18 cellular contexts compared by ENCODE assay signal in genomic region chr4:125382995-125383394, GRCh38.
DNase-seq lines count a peak whose midpoint lies in the region; ATAC-seq, FAIRE-seq and TF ChIP-seq lines count a peak whose summit lies in the region.
"Had no signal": no experiment of that assay in that cellular context is flagged by ENCODE, and none has a peak within 500 bp of the region (broad histone marks: within the 10 kb centered on the region; RNA-seq: fewer than 3 reads in every experiment).

No MANE protein-coding gene starts in this region.

- intact Hi-C loops in HepG2 (cut with micrococcal nuclease; ENCODE audit: unreplicated experiment) (no loop called here), aorta (cut with DNase I) (no loop called here), OCI-LY7 (cut with micrococcal nuclease; ENCODE audit: unreplicated experiment) (no loop called here)

- no peak for TF ChIP-seq POLR2A in HepG2 (IDR thresholded peaks at IDR 0.05; ENCODE audit: insufficient read depth in 1 of 2, low read depth in 2 of 2, low read length in 2 of 2)

- ATAC-seq in HepG2 (no peak), aorta (ENCODE audit: low FRiP score) (peak; percentile 50)

- H3K36me3 ChIP-seq in astrocyte (ENCODE audit: insufficient read depth, low read length) (no peaks in the 10 kb centered on the region), HepG2 (replicated peaks in 1 of 2; ENCODE audit: control insufficient read depth in 1 of 2, insufficient read depth in 2 of 2, low read length in 2 of 2) (no peaks in the 10 kb centered on the region), aorta (ENCODE audit: control insufficient read depth in 1 of 2, insufficient read depth in 2 of 2, low read length in 1 of 2) (no peaks in the 10 kb centered on the region), OCI-LY7 (ENCODE audit: insufficient read depth, low read length) (no peaks in the 10 kb centered on the region)

- H3K27me3 ChIP-seq in astrocyte (ENCODE audit: insufficient read depth, low read length), result no peaks in the 10 kb centered on the region
- H3K27me3 ChIP-seq in HepG2 (ENCODE audit: control insufficient read depth in 1 of 2, insufficient read depth in 2 of 2, low read length in 2 of 2), result no peaks in the 10 kb centered on the region
- H3K27me3 ChIP-seq in aorta (ENCODE audit: control insufficient read depth in 1 of 2, insufficient read depth in 2 of 2, low read length in 1 of 2), result no peaks in the 10 kb centered on the region

- H3K4me1 Mint-ChIP-seq in astrocyte (ENCODE audit: low read depth, unreplicated experiment) (peaks cover 5% of the 10 kb centered on the region), chondrocyte (ENCODE audit: low read depth) (peaks cover 17% of the 10 kb centered on the region)
- H3K4me1 Mint-ChIP-seq: CD8-positive, alpha-beta memory T cell had no signal

- no peak overlapping the region for H2AFZ ChIP-seq in astrocyte (ENCODE audit: low read depth, low read length)
- H2AFZ ChIP-seq in HepG2 (ENCODE audit: low read length), result no peak overlapping the region
- H2AFZ ChIP-seq in OCI-LY7 (ENCODE audit: low read length), result no peak overlapping the region

- no peaks in the 10 kb centered on the region for H3K79me2 ChIP-seq in astrocyte (ENCODE audit: insufficient read depth, low read length)
- H3K79me2 ChIP-seq in HepG2 (ENCODE audit: insufficient read depth, low read length), result no peaks in the 10 kb centered on the region
- no peaks in the 10 kb centered on the region for H3K79me2 ChIP-seq in OCI-LY7 (ENCODE audit: insufficient read depth, low read depth, low read length)

- no peak for FAIRE-seq in astrocyte (lab: Jason Lieb, UNC)
- FAIRE-seq in HepG2 (lab: Jason Lieb, UNC), result no peak
- FAIRE-seq: D721Med, GM12891, H1, RCC 7860 had no signal

- H3K9me3 ChIP-seq in astrocyte (ENCODE audit: insufficient read depth, low read depth, low read length) (no peaks in the 10 kb centered on the region), HepG2 (ENCODE audit: low read length) (no peaks in the 10 kb centered on the region), aorta (ENCODE audit: control insufficient read depth, low read length) (no peaks in the 10 kb centered on the region), OCI-LY7 (ENCODE audit: low read length) (no peaks in the 10 kb centered on the region)

- H3K4me3 ChIP-seq in astrocyte (ENCODE audit: insufficient read depth, low read depth, low read length) (no peak overlapping the region), HepG2 (replicated peaks in 1 of 3; ENCODE audit: insufficient read depth in 1 of 3, low read depth in 2 of 3, low read length in 3 of 3) (no peak overlapping the region), aorta (ENCODE audit: low read length in 2 of 2) (no peak overlapping the region), OCI-LY7 (ENCODE audit: low read depth, low read length, poor library complexity, severe bottlenecking) (no peak overlapping the region)

- H4K20me1 ChIP-seq in astrocyte (ENCODE audit: insufficient read depth, low read length) (no peaks in the 10 kb centered on the region), HepG2 (ENCODE audit: insufficient read depth, low read length) (no peaks in the 10 kb centered on the region), OCI-LY7 (ENCODE audit: insufficient read depth, low read length) (no peaks in the 10 kb centered on the region)

- H3K4me3 Mint-ChIP-seq in astrocyte (ENCODE audit: unreplicated experiment), result no peak overlapping the region
- H3K4me3 Mint-ChIP-seq in chondrocyte (ENCODE audit: unreplicated experiment), result no peak overlapping the region
- H3K4me3 Mint-ChIP-seq: CD8-positive, alpha-beta memory T cell had no signal

- POLR2A ChIA-PET in HepG2 (lab: Yijun Ruan, JAX), result no interaction called here
- POLR2A ChIA-PET in OCI-LY7 (lab: Charles Lee), result interaction anchor here (0.6 to 1.0 kb wide), 2 partner anchors 10 to 82 kb away, joined by 3 read pairs; no protein-coding TSS in a partner anchor

- H3K4me1 ChIP-seq in astrocyte (ENCODE audit: insufficient read depth, low read length), result no peaks in the 10 kb centered on the region
- no peaks in the 10 kb centered on the region for H3K4me1 ChIP-seq in HepG2 (ENCODE audit: insufficient read depth, low read length)
- H3K4me1 ChIP-seq in aorta (ENCODE audit: control insufficient read depth in 1 of 2, insufficient read depth in 2 of 2, low read length in 2 of 2), result no peaks in the 10 kb centered on the region
- no peaks in the 10 kb centered on the region for H3K4me1 ChIP-seq in OCI-LY7 (ENCODE audit: insufficient read depth, low read length, poor library complexity, severe bottlenecking)

- TF ChIP-seq CTCF in astrocyte (IDR thresholded peaks at IDR 0.05; ENCODE audit: insufficient read depth, low read depth, low read length) (no peak), chondrocyte (IDR thresholded peaks at IDR 0.05) (no peak), HepG2 (CRISPR knock-in tag; IDR thresholded peaks at IDR 0.05) (no peak), GM20000 (IDR thresholded peaks at IDR 0.05; ENCODE audit: extremely low read depth, missing control alignments) (no peak), OCI-LY7 (conservative IDR thresholded peaks at IDR 0.05; ENCODE audit: low read length) (no peak)

- H3K36me3 Mint-ChIP-seq in astrocyte (ENCODE audit: low read depth, unreplicated experiment), result no peaks in the 10 kb centered on the region
- peaks cover 2% of the 10 kb centered on the region for H3K36me3 Mint-ChIP-seq in chondrocyte (ENCODE audit: low read depth)
- H3K36me3 Mint-ChIP-seq: CD8-positive, alpha-beta memory T cell had no signal

- H3K9me2 ChIP-seq in OCI-LY7 (ENCODE audit: insufficient read depth, low read length), result no peaks in the 10 kb centered on the region

- DNase-seq in astrocyte (ENCODE audit: low read depth) (peak; percentile 55), chondrocyte (ENCODE audit: low spot score) (no peak), HepG2 (ENCODE audit: low spot score) (no peak), aorta (no peak), GM20000 (ENCODE audit: low spot score) (no peak), T-helper 9 cell (no peak), OCI-LY7 (ENCODE audit: low spot score) (no peak)
- DNase-seq: ACHN; C1 segment of cervical spinal cord; CD8-positive, alpha-beta memory T cell; KBM-7; NCI-H1105; NCI-H2081; SHP77 had no signal

- no TSS peak for BruUV-seq in HepG2 (replicated peaks; lab: Mats Ljungman, UMichigan)
- BruUV-seq in OCI-LY7 (replicated peaks; lab: Mats Ljungman, UMichigan), result no TSS peak

- no peak overlapping the region for H3K27ac ChIP-seq in astrocyte (ENCODE audit: low read depth, low read length)
- no peak overlapping the region for H3K27ac ChIP-seq in HepG2 (ENCODE audit: extremely low read length, insufficient read depth, low read length)
- no peak overlapping the region for H3K27ac ChIP-seq in aorta (ENCODE audit: low read depth in 1 of 2, low read length in 2 of 2)
- no peak overlapping the region for H3K27ac ChIP-seq in OCI-LY7 (ENCODE audit: low read depth, low read length, poor library complexity, severe bottlenecking)

- H3K9me3 Mint-ChIP-seq in astrocyte (ENCODE audit: unreplicated experiment) (no peaks in the 10 kb centered on the region), chondrocyte (ENCODE audit: low read depth) (no peaks in the 10 kb centered on the region)

- no peak overlapping the region for H3K27ac Mint-ChIP-seq in astrocyte (ENCODE audit: unreplicated experiment)
- peak overlapping the region; percentile 15 for H3K27ac Mint-ChIP-seq in chondrocyte (ENCODE audit: unreplicated experiment)
- H3K27ac Mint-ChIP-seq: CD8-positive, alpha-beta memory T cell had no signal

- no peak for TF ChIP-seq RAD21 in HepG2 (CRISPR knock-in tag; IDR thresholded peaks at IDR 0.05)

- TF ChIP-seq EP300 in HepG2 (IDR thresholded peaks at IDR 0.05; ENCODE audit: low read depth in 2 of 2, low read length in 2 of 2), result no peak
- TF ChIP-seq EP300 in HepG2 (CRISPR knock-in tag; IDR thresholded peaks at IDR 0.05; ENCODE audit: borderline replicate concordance), result no peak

- CTCF ChIA-PET in HepG2 (lab: Yijun Ruan, JAX; ENCODE audit: low intra/inter-chr PET ratio, low total read pairs) (no interaction called here), OCI-LY7 (lab: Charles Lee; ENCODE audit: unreplicated experiment) (no interaction called here)

- H3K27me3 Mint-ChIP-seq in astrocyte (ENCODE audit: low read depth, unreplicated experiment) (no peaks in the 10 kb centered on the region), chondrocyte (ENCODE audit: low read depth) (no peaks in the 10 kb centered on the region)
- H3K27me3 Mint-ChIP-seq: CD8-positive, alpha-beta memory T cell had no signal

- in situ Hi-C loops in HepG2 (cut with HindIII; ENCODE audit: extremely low pct_ligation_motif_present, low pct_unique_long_range_greater_than_20kb), result no loop called here

- H3K4me2 ChIP-seq in astrocyte (ENCODE audit: low read length) (no peak overlapping the region), HepG2 (ENCODE audit: low read depth, low read length) (no peak overlapping the region), OCI-LY7 (ENCODE audit: low read length) (no peak overlapping the region)

- WGBS in HepG2 (ENCODE audit: low lambda C conversion rate), result 8% methylated on average over 1 of the region's 1 CpG
- 0% methylated on average over 1 of the region's 1 CpG for WGBS in aorta, 2 donors

- H3K9ac ChIP-seq in astrocyte (ENCODE audit: low read length) (no peak overlapping the region), HepG2 (ENCODE audit: insufficient read depth, low read depth, low read length) (no peak overlapping the region)

TF ChIP-seq in HepG2, 621 proteins besides CTCF, POLR2A, EP300 and RAD21:
- 0 out of 2 replicates have a peak, but pooled peaks have one; percentile 19 for TF ChIP-seq MAFF (IDR thresholded peaks at IDR 0.05; ENCODE audit: low read depth, low read length)
- no peak for TF ChIP-seq FOXP1 (IDR thresholded peaks at IDR 0.05)
- no peak for TF ChIP-seq FOXP1 (CRISPR knock-in tag; IDR thresholded peaks at IDR 0.05)
- 0 out of 4 replicates have a peak, but pooled peaks of 1 of the 2 experiments have one; percentile 3 for TF ChIP-seq MAFK (conservative IDR thresholded peaks at IDR 0.05 in 1 of 2, IDR thresholded peaks at IDR 0.05 in 1 of 2; ENCODE audit: low read length in 2 of 2)
